In the genomic region with DNA sequence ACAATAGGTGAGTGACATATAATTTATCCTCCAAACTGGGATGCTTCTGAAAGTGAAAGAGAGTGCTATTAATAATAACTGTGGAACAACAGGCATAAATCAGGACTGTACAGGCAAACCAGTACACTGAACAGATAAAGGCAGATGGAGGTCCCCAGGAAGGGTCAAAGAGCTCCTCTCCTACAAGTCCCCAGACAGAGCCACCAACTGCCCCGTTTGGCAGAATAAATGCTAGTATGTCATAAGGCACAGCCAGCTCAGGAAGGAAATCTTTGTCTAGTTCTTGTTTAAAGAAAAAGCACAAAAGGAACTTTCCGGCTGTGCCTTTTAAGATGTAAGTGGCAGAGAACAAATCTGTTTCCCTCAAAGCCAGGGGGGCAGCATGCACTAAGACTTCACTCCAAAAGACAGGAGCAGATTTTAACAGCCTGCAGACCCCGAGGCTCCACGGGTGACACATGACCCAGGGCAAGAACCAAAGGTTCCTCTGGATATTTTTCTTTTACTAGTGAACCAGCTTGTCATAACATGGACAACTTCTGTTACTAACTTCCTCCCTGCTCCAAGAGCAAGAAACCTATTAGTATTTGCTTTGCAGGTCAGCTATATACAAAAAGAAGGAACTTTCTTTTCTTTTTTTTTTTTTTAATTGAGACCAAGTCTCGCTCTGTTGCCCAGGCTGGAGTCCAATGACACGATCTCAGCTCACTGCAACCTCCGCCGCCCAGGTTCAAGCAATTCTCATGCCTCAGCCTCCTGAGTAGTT, we compare ENCODE assay signal across 9 cellular contexts. TPM values are rescaled to one million over a fixed set of nuclear protein-coding genes. Genes with fewer than 3 reads are reported as not detected.
A peak's percentile ranks its signal among the peaks of the same experiment; 100 is the strongest.
DNase-seq lines count a peak whose midpoint lies in the region; ATAC-seq and TF ChIP-seq lines count a peak whose summit lies in the region.
"Had no signal": no experiment of that assay in that cellular context is flagged by ENCODE, and none has a peak within 500 bp of the region (broad histone marks: within the 10 kb centered on the region; RNA-seq: fewer than 3 reads in every experiment).

No MANE protein-coding gene starts in this region.

- no peaks in the 10 kb centered on the region for H3K9me3 Mint-ChIP-seq in naive thymus-derived CD8-positive, alpha-beta T cell

- ATAC-seq in Right ventricle myocardium superior (ENCODE audit: poor library complexity) (no peak), aorta (ENCODE audit: low FRiP score) (no peak), HG03039 (IDR thresholded peaks at IDR 0.05; ENCODE audit: unreplicated experiment) (no peak)
- ATAC-seq in naive thymus-derived CD8-positive, alpha-beta T cell = peak; percentile 16 to 25

- DNase-seq in left ventricle myocardium inferior (no peak), Right ventricle myocardium superior (no peak), caudate nucleus (lab: John Stamatoyannopoulos, UW) (peak in 1 of 61 donors; percentile 85), aorta (no peak), NCI-H1436 treated with DMSO at 0.1 percent for 48 hours (lab: John Stamatoyannopoulos, UW) (no peak), NCI-H1417 (lab: John Stamatoyannopoulos, UW) (no peak)
- DNase-seq in naive thymus-derived CD8-positive, alpha-beta T cell = peak in 4 of 10 donors; percentile 25 to 65 (median 43)
- DNase-seq: NCI-H82 had no signal

- peaks cover 7 to 88% (median 30%) of the 10 kb centered on the region in 3 donors for H3K36me3 Mint-ChIP-seq in naive thymus-derived CD8-positive, alpha-beta T cell

- H3K9me3 ChIP-seq in left ventricle myocardium inferior (replicated peaks) = no peaks in the 10 kb centered on the region
- no peaks in the 10 kb centered on the region for H3K9me3 ChIP-seq in aorta (ENCODE audit: control insufficient read depth, low read length)

- H3K4me3 ChIP-seq in left ventricle myocardium inferior (peak overlapping the region; percentile 26), aorta (ENCODE audit: low read length in 2 of 2) (no peak overlapping the region)

- TF ChIP-seq CTCF in left ventricle myocardium inferior (IDR thresholded peaks at IDR 0.05; ENCODE audit: borderline replicate concordance) = no peak

- no peaks in the 10 kb centered on the region for H3K27me3 Mint-ChIP-seq in naive thymus-derived CD8-positive, alpha-beta T cell

- H3K27ac ChIP-seq in left ventricle myocardium inferior (replicated peaks) (peak overlapping the region; percentile 100), caudate nucleus (ENCODE audit: low read depth, low read length) (peak overlapping the region; percentile 92), aorta (ENCODE audit: low read depth in 1 of 2, low read length in 2 of 2) (peak overlapping the region; percentile 34 to 90)

- peak overlapping the region; percentile 40 to 94 (median 90) for H3K4me3 Mint-ChIP-seq in naive thymus-derived CD8-positive, alpha-beta T cell

- no peaks in the 10 kb centered on the region for H3K27me3 ChIP-seq in left ventricle myocardium inferior (ENCODE audit: low read depth)
- no peaks in the 10 kb centered on the region for H3K27me3 ChIP-seq in aorta (ENCODE audit: control insufficient read depth in 1 of 2, insufficient read depth in 2 of 2, low read length in 1 of 2)

- peaks cover 78% of the 10 kb centered on the region for H3K36me3 ChIP-seq in left ventricle myocardium inferior
- peaks cover 4 to 17% of the 10 kb centered on the region in 2 donors for H3K36me3 ChIP-seq in aorta (ENCODE audit: control insufficient read depth in 1 of 2, insufficient read depth in 2 of 2, low read length in 1 of 2)

- H3K27ac Mint-ChIP-seq in naive thymus-derived CD8-positive, alpha-beta T cell = peak overlapping the region; percentile 96 to 99 (median 99)

- intact Hi-C loops in left ventricle myocardium inferior (cut with micrococcal nuclease) (loop anchor here (10.0 kb wide), 1 partner anchor 47 kb away; the partner anchor contains the start of gene MYH9), Right ventricle myocardium superior (cut with DNase I) (no loop called here), aorta (cut with DNase I) (no loop called here)

- H3K4me1 ChIP-seq in left ventricle myocardium inferior = peaks cover 100% of the 10 kb centered on the region
- peaks cover 3 to 15% of the 10 kb centered on the region in 2 donors for H3K4me1 ChIP-seq in aorta (ENCODE audit: control insufficient read depth in 1 of 2, insufficient read depth in 2 of 2, low read length in 2 of 2)

- WGBS in aorta, 2 donors = 10 to 12% methylated on average over 8 of the region's 8 CpGs

- POLR2A ChIA-PET in naive thymus-derived CD8-positive, alpha-beta T cell (lab: Charles Lee) = interaction anchor here (0.6 to 50.0 kb wide), 5 partner anchors 9 to 131 kb away, joined by 3 to 2215 read pairs (median 5); partner anchors contain the start of gene MYH9

- H3K4me1 Mint-ChIP-seq in naive thymus-derived CD8-positive, alpha-beta T cell = peaks cover 63 to 97% (median 94%) of the 10 kb centered on the region in 4 donors

RNA-seq across cellular contexts. Expression of gene MYH9, which starts 50.2 kb away (rescaled TPM):
- 150 TPM for total RNA-seq in left ventricle myocardium inferior
- 138 TPM for total RNA-seq in Right ventricle myocardium superior
- 100 to 1,000 TPM; 711 to 718 TPM for total RNA-seq in naive thymus-derived CD8-positive, alpha-beta T cell
- polyA plus RNA-seq in naive thymus-derived CD8-positive, alpha-beta T cell = 100 to 1,000 TPM in 2 of 3 donors, 10 to 100 TPM in 1; 51.2 to 389 (median 105) TPM
- total RNA-seq in aorta = 1,000 to 10,000 TPM; 1,564 to 1,890 TPM
- polyA plus RNA-seq in aorta = 100 to 1,000 TPM; 170 to 572 TPM

Comparison
In these comparisons a context has a peak if more than half of its experiments do, and no peak if none do; other contexts are left out.
1. ATAC-seq: peak in naive thymus-derived CD8-positive, alpha-beta T cell (2 of 2); none in Right ventricle myocardium superior (single experiment), aorta (single experiment) and HG03039 (single experiment).
2. Peak in every context shown above with its lines, with median percentiles within 50 percentile points of each other: H3K27ac ChIP-seq.